In genomic region chr20:15986690-15987089, GRCh38 we compare ENCODE assay signal across 12 cellular contexts.
A peak's percentile ranks its signal among the peaks of the same experiment; 100 is the strongest.
DNase-seq lines count a peak whose midpoint lies in the region; ATAC-seq lines count a peak whose summit lies in the region.
"Had no signal": no experiment of that assay in that cellular context is flagged by ENCODE, and none has a peak within 500 bp of the region (broad histone marks: within the 10 kb centered on the region; RNA-seq: fewer than 3 reads in every experiment).

No MANE protein-coding gene starts in this region.

- no peak overlapping the region for H3K27ac Mint-ChIP-seq in effector memory CD8-positive, alpha-beta T cell
- H3K27ac Mint-ChIP-seq: activated naive CD8-positive, alpha-beta T cell had no signal

- no peak for DNase-seq in inferior parietal cortex (ENCODE audit: extremely low spot score)
- DNase-seq in effector CD8-positive, alpha-beta T cell (lab: John Stamatoyannopoulos, UW): no peak
- DNase-seq in effector memory CD8-positive, alpha-beta T cell: no peak
- no peak for DNase-seq in NCI-H1436 treated with DMSO at 0.1 percent for 48 hours (lab: John Stamatoyannopoulos, UW)
- DNase-seq: head of caudate nucleus, right lobe of liver, SIG-M5 had no signal

- no peaks in the 10 kb centered on the region for H3K36me3 Mint-ChIP-seq in effector memory CD8-positive, alpha-beta T cell (ENCODE audit: insufficient read depth)
- H3K36me3 Mint-ChIP-seq: activated naive CD8-positive, alpha-beta T cell had no signal

- no peaks in the 10 kb centered on the region for H3K27me3 Mint-ChIP-seq in effector memory CD8-positive, alpha-beta T cell
- H3K27me3 Mint-ChIP-seq: activated naive CD8-positive, alpha-beta T cell had no signal

- ATAC-seq in GM18498 (IDR thresholded peaks at IDR 0.05; ENCODE audit: unreplicated experiment) (peak; percentile 93), GM19468 (IDR thresholded peaks at IDR 0.05; ENCODE audit: extremely low read depth, unreplicated experiment) (peak; percentile 84), HG02938 (IDR thresholded peaks at IDR 0.05; ENCODE audit: unreplicated experiment) (peak; percentile 97), HG03575 (IDR thresholded peaks at IDR 0.05; ENCODE audit: extremely low read depth, insufficient number of reproducible peaks, low FRiP score, unreplicated experiment) (peak; percentile 98)
- ATAC-seq in effector memory CD8-positive, alpha-beta T cell (replicated peaks): no peak
- ATAC-seq: right lobe of liver had no signal

- H3K9me3 Mint-ChIP-seq in effector memory CD8-positive, alpha-beta T cell: peaks cover 0 to 4% of the 10 kb centered on the region in 2 donors

- no peak overlapping the region for H3K4me3 Mint-ChIP-seq in effector memory CD8-positive, alpha-beta T cell
- H3K4me3 Mint-ChIP-seq: activated naive CD8-positive, alpha-beta T cell had no signal

- no peaks in the 10 kb centered on the region for H3K4me1 Mint-ChIP-seq in effector memory CD8-positive, alpha-beta T cell (ENCODE audit: low read depth in 2 of 2)
